17 cellular contexts compared by ENCODE assay signal in the genomic region with DNA sequence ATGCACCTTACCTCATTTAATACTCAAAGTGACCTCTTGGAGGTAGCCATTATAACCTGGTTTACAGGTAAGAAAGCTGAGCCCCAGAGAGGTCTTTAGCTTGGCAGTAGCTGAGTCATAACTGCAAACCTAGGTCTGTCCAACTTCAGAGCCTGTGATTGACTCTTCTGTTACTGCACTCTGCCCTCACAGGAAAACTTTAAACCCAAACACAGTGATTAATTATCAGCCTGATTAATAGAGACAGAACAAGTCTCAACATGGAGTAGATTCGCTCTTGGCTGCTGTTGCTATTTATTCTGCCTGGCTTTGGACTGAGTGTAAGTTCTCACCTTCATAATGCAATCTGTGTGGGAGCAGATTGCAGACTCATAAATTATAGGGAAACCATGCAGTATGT. TPM values are rescaled to one million over a fixed set of nuclear protein-coding genes. Genes with fewer than 3 reads are reported as not detected.
DNase-seq lines count a peak whose midpoint lies in the region; ATAC-seq, FAIRE-seq and TF ChIP-seq lines count a peak whose summit lies in the region.
"Had no signal": no experiment of that assay in that cellular context is flagged by ENCODE, and none has a peak within 500 bp of the region (broad histone marks: within the 10 kb centered on the region; RNA-seq: fewer than 3 reads in every experiment).

No MANE protein-coding gene starts in this region.

- WGBS in small intestine, 3 donors = 16 to 45% (median 26%) methylated on average over 1 of the region's 1 CpG

- TF ChIP-seq CTCF in fibroblast of villous mesenchyme (IDR thresholded peaks at IDR 0.05; ENCODE audit: insufficient read depth, low read depth, low read length) = no peak

- DNase-seq in NCI-H69 (lab: John Stamatoyannopoulos, UW) (peak; percentile 35), fibroblast of villous mesenchyme (ENCODE audit: low read depth) (peak; percentile 25), small intestine (peak; percentile 95), OCI-M1 (lab: John Stamatoyannopoulos, UW) (no peak), OCI-M2 (lab: John Stamatoyannopoulos, UW; ENCODE audit: unreplicated experiment) (no peak), GF-D8 (lab: John Stamatoyannopoulos, UW) (no peak)
- no peak for DNase-seq in stimulated activated naive CD4-positive, alpha-beta T cell (lab: John Stamatoyannopoulos, UW)
- DNase-seq: activated naive CD4-positive, alpha-beta T cell treated with anti-CD3 and anti-CD28 coated beads, Interleukin-2, amount 10 ng/mL, durations not matched to agents 7 days and 5 days; central memory CD4-positive, alpha-beta T cell; GDM1; NCI-H1436 treated with DMSO at 0.1 percent for 48 hours had no signal

- no peak for FAIRE-seq in small intestine (lab: Jason Lieb, UNC)

- no peak overlapping the region for H3K4me3 ChIP-seq in fibroblast of villous mesenchyme (ENCODE audit: low read depth, low read length)
- H3K4me3 ChIP-seq in small intestine (ENCODE audit: low read depth in 1 of 2, low read length in 2 of 2) = no peak overlapping the region
- H3K4me3 ChIP-seq: thoracic aorta had no signal

- H3K27ac ChIP-seq in small intestine (ENCODE audit: low read depth in 1 of 2, low read length in 1 of 2) = peak overlapping the region; percentile 84 to 92
- H3K27ac ChIP-seq: C4-2B, thoracic aorta had no signal

- H3K4me1 ChIP-seq in small intestine (ENCODE audit: control insufficient read depth in 2 of 2, insufficient read depth in 1 of 2, low read depth in 1 of 2, low read length in 1 of 2) = peaks cover 0 to 9% of the 10 kb centered on the region in 2 donors

- ATAC-seq in HG02981 (IDR thresholded peaks at IDR 0.05; ENCODE audit: unreplicated experiment) = peak; percentile 54

- H3K36me3 ChIP-seq in small intestine (ENCODE audit: control insufficient read depth in 2 of 2, insufficient read depth in 2 of 2, low read length in 2 of 2) = no peaks in the 10 kb centered on the region
- H3K36me3 ChIP-seq: thoracic aorta had no signal

- H3K27me3 ChIP-seq in small intestine (ENCODE audit: control insufficient read depth in 2 of 2, insufficient read depth in 2 of 2, low read length in 2 of 2) = no peaks in the 10 kb centered on the region

- H3K9me3 ChIP-seq in small intestine (ENCODE audit: control insufficient read depth, low read depth) = no peaks in the 10 kb centered on the region
- H3K9me3 ChIP-seq: thoracic aorta had no signal

RNA-seq across cellular contexts. Expression of gene TXN, which starts 27.4 kb away (rescaled TPM):
- 414 and 472 TPM in 2 replicates for total RNA-seq in fibroblast of villous mesenchyme
- polyA plus RNA-seq in small intestine = 100 to 1,000 TPM; 483 to 881 (median 628) TPM

RNA-seq across cellular contexts. Expression of gene TXNDC8, which starts 53.9 kb away (rescaled TPM):
- total RNA-seq in fibroblast of villous mesenchyme = not detected in 2 replicates
- polyA plus RNA-seq in small intestine = not detected
- total RNA-seq: lung microvascular endothelial cell, osteocyte, thoracic aorta had no signal
- polyA plus RNA-seq: IgD-negative memory B cell had no signal

Comparison
In these comparisons a context has a peak if more than half of its experiments do, and no peak if none do; other contexts are left out.
1. DNase-seq: peak in NCI-H69 (single experiment), fibroblast of villous mesenchyme (single experiment) and small intestine (single experiment); none in OCI-M1 (single experiment), stimulated activated naive CD4-positive, alpha-beta T cell (0 of 6), OCI-M2 (single experiment) and GF-D8 (single experiment).